Comparison of ENCODE assay signal across 1 cellular context in genomic region chr20:33291830-33292355, GRCh38.
TF ChIP-seq lines count a peak whose summit lies in the region.

No MANE protein-coding gene starts in this region.

TF ChIP-seq in HepG2, 621 proteins besides CTCF, POLR2A, EP300 and RAD21 (continued from another document):
- TF ChIP-seq ARID4A (CRISPR knock-in tag; IDR thresholded peaks at IDR 0.05; ENCODE audit: borderline replicate concordance) = no peak
- no peak for TF ChIP-seq REL (CRISPR knock-in tag; conservative IDR thresholded peaks at IDR 0.05)
- TF ChIP-seq ZBTB49 (CRISPR knock-in tag; IDR thresholded peaks at IDR 0.05; ENCODE audit: borderline replicate concordance) = peak; percentile 79; the same call in 1 of the 2 replicates
- TF ChIP-seq ZNF20 (CRISPR knock-in tag; IDR thresholded peaks at IDR 0.05) = no peak
- 0 out of 2 replicates have a peak, but pooled peaks have one; percentile 48 for TF ChIP-seq ZSCAN9 (CRISPR knock-in tag; IDR thresholded peaks at IDR 0.05; ENCODE audit: borderline replicate concordance)
- TF ChIP-seq CHCHD3 (CRISPR knock-in tag; IDR thresholded peaks at IDR 0.05) = 0 out of 2 replicates have a peak, but pooled peaks have one; percentile 61
- no peak for TF ChIP-seq ZFP62 (CRISPR knock-in tag; IDR thresholded peaks at IDR 0.05)
- peak; percentile 51; the same call in 1 of the 2 replicates for TF ChIP-seq EED (CRISPR knock-in tag; IDR thresholded peaks at IDR 0.05)
- peak; percentile 5; the same call in 1 of the 2 replicates for TF ChIP-seq THAP11 (CRISPR knock-in tag; IDR thresholded peaks at IDR 0.05)
- no peak for TF ChIP-seq POLR2AphosphoS2 (IDR thresholded peaks at IDR 0.05; ENCODE audit: low read depth, low read length)
- TF ChIP-seq ZNF674 (CRISPR knock-in tag; IDR thresholded peaks at IDR 0.05; ENCODE audit: low read depth) = no peak
- TF ChIP-seq ZNF3 (CRISPR knock-in tag; IDR thresholded peaks at IDR 0.05) = no peak
- no peak for TF ChIP-seq ZNF496 (CRISPR knock-in tag; IDR thresholded peaks at IDR 0.05; ENCODE audit: insufficient replicate concordance)
- TF ChIP-seq MTF1 (CRISPR knock-in tag; IDR thresholded peaks at IDR 0.05) = no peak
- TF ChIP-seq PCBP2 (optimal IDR thresholded peaks at IDR 0.05; ENCODE audit: low read depth, low read length, poor library complexity, severe bottlenecking) = no peak
- no peak for TF ChIP-seq MED13 (CRISPR knock-in tag; IDR thresholded peaks at IDR 0.05)
- TF ChIP-seq YEATS4 (CRISPR knock-in tag; IDR thresholded peaks at IDR 0.05; ENCODE audit: borderline replicate concordance) = no peak
- TF ChIP-seq TAF15 (IDR thresholded peaks at IDR 0.05; ENCODE audit: low read depth, low read length, poor library complexity, severe bottlenecking) = no peak
- peak; percentile 63; the same call in 1 of the 2 replicates for TF ChIP-seq ZNF839 (CRISPR knock-in tag; IDR thresholded peaks at IDR 0.05; ENCODE audit: borderline replicate concordance)
- TF ChIP-seq ZNF619 (CRISPR knock-in tag; IDR thresholded peaks at IDR 0.05) = peak; percentile 76; the same call in 1 of the 2 replicates
- no peak for TF ChIP-seq FIP1L1 (IDR thresholded peaks at IDR 0.05; ENCODE audit: borderline replicate concordance, insufficient read depth, low read depth, low read length)
- TF ChIP-seq CBX2 (IDR thresholded peaks at IDR 0.05; ENCODE audit: low read depth, low read length) = no peak
- 0 out of 2 replicates have a peak, but pooled peaks have one; percentile 63 for TF ChIP-seq CBX2 (CRISPR knock-in tag; IDR thresholded peaks at IDR 0.05; ENCODE audit: low read depth)
- no peak for TF ChIP-seq TCF12 (IDR thresholded peaks at IDR 0.05)
- no peak for TF ChIP-seq TCF12 (CRISPR knock-in tag; IDR thresholded peaks at IDR 0.05)
- no peak for TF ChIP-seq ZNF605 (CRISPR knock-in tag; IDR thresholded peaks at IDR 0.05)
- TF ChIP-seq ZNF343 (CRISPR knock-in tag; IDR thresholded peaks at IDR 0.05) = 0 out of 2 replicates have a peak, but pooled peaks have one; percentile 29
- peak; percentile 71; the same call in 1 of the 2 replicates for TF ChIP-seq SALL1 (CRISPR knock-in tag; IDR thresholded peaks at IDR 0.05)
- TF ChIP-seq KAT8 (CRISPR knock-in tag; IDR thresholded peaks at IDR 0.05) = 0 out of 2 replicates have a peak, but pooled peaks have one; percentile 22
- TF ChIP-seq PPARG (CRISPR knock-in tag; conservative IDR thresholded peaks at IDR 0.05) = 0 out of 2 replicates have a peak, but pooled peaks have one; percentile 46
- peak; percentile 53; the same call in 1 of the 2 replicates for TF ChIP-seq ZNF710 (CRISPR knock-in tag; IDR thresholded peaks at IDR 0.05; ENCODE audit: borderline replicate concordance)
- peak; percentile 81 for TF ChIP-seq ZNF501 (CRISPR knock-in tag; IDR thresholded peaks at IDR 0.05)
- TF ChIP-seq FOXK1 (CRISPR knock-in tag; IDR thresholded peaks at IDR 0.05; ENCODE audit: borderline replicate concordance, low read depth) = no peak
- TF ChIP-seq ZGPAT (CRISPR knock-in tag; IDR thresholded peaks at IDR 0.05) = 0 out of 2 replicates have a peak, but pooled peaks have one; percentile 31
- no peak for TF ChIP-seq DRAP1 (CRISPR knock-in tag; IDR thresholded peaks at IDR 0.05)
